ENCODE assay signal across 19 cellular contexts in genomic region chr17:73356561-73357170, GRCh38. TPM values are rescaled to one million over a fixed set of nuclear protein-coding genes. Genes with fewer than 3 reads are reported as not detected.
DNase-seq lines count a peak whose midpoint lies in the region; ATAC-seq and TF ChIP-seq lines count a peak whose summit lies in the region.
"Had no signal": no experiment of that assay in that cellular context is flagged by ENCODE, and none has a peak within 500 bp of the region (broad histone marks: within the 10 kb centered on the region; RNA-seq: fewer than 3 reads in every experiment).

No MANE protein-coding gene starts in this region.

- peaks cover 0 to 2% (median 0%) of the 10 kb centered on the region in 5 experiments for H3K9me3 Mint-ChIP-seq in brain
- H3K9me3 Mint-ChIP-seq in glutamatergic neuron (ENCODE audit: unreplicated experiment), result peaks cover 2% of the 10 kb centered on the region
- no peaks in the 10 kb centered on the region for H3K9me3 Mint-ChIP-seq in stimulated activated effector memory CD8-positive, alpha-beta T cell treated with anti-CD3 and anti-CD28 coated beads, Interleukin-12 subunit alpha, Interleukin-12 subunit beta, amount 100 ng/mL, for 72 hours
- H3K9me3 Mint-ChIP-seq: activated naive CD4-positive, alpha-beta T cell treated with anti-CD3 and anti-CD28 coated beads for 36 hours; natural killer cell treated with Interleukin-12 subunit alpha and Interleukin-12 subunit beta and Interleukin-15 and Interleukin-18, amount 100 ng/mL, for 72 hours had no signal

- in situ Hi-C loops in G401 (cut with HindIII; ENCODE audit: low sequenced_read_pairs), result no loop called here

- H3K4me1 Mint-ChIP-seq in brain (peaks cover 44% of the 10 kb centered on the region), glutamatergic neuron (ENCODE audit: low read depth, unreplicated experiment) (peaks cover 11% of the 10 kb centered on the region)
- no peaks in the 10 kb centered on the region for H3K4me1 Mint-ChIP-seq in stimulated activated effector memory CD8-positive, alpha-beta T cell treated with anti-CD3 and anti-CD28 coated beads, Interleukin-12 subunit alpha, Interleukin-12 subunit beta, amount 100 ng/mL, for 72 hours

- H3K4me3 Mint-ChIP-seq in brain (no peak overlapping the region), glutamatergic neuron (ENCODE audit: unreplicated experiment) (peak overlapping the region; percentile 11)
- H3K4me3 Mint-ChIP-seq in stimulated activated effector memory CD8-positive, alpha-beta T cell treated with anti-CD3 and anti-CD28 coated beads, Interleukin-12 subunit alpha, Interleukin-12 subunit beta, amount 100 ng/mL, for 72 hours, result no peak overlapping the region
- H3K4me3 Mint-ChIP-seq: activated naive CD4-positive, alpha-beta T cell treated with anti-CD3 and anti-CD28 coated beads for 36 hours; natural killer cell treated with Interleukin-12 subunit alpha and Interleukin-12 subunit beta and Interleukin-15 and Interleukin-18, amount 100 ng/mL, for 72 hours had no signal

- H3K27me3 ChIP-seq in rectal smooth muscle tissue (ENCODE audit: control insufficient read depth, insufficient read depth, low read length), result no peaks in the 10 kb centered on the region
- H3K27me3 ChIP-seq: cardiac muscle cell, dorsolateral prefrontal cortex had no signal

- no peaks in the 10 kb centered on the region for H3K36me3 ChIP-seq in rectal smooth muscle tissue (ENCODE audit: control insufficient read depth, insufficient read depth, low read length)
- H3K36me3 ChIP-seq: cardiac muscle cell had no signal

- no peak overlapping the region for H3K4me3 ChIP-seq in rectal smooth muscle tissue (ENCODE audit: low read length)
- H3K4me3 ChIP-seq: cardiac muscle cell, dorsolateral prefrontal cortex had no signal

- H3K27me3 Mint-ChIP-seq in brain, result no peaks in the 10 kb centered on the region
- H3K27me3 Mint-ChIP-seq in glutamatergic neuron (ENCODE audit: unreplicated experiment), result no peaks in the 10 kb centered on the region
- H3K27me3 Mint-ChIP-seq: natural killer cell treated with Interleukin-12 subunit alpha and Interleukin-12 subunit beta and Interleukin-15 and Interleukin-18, amount 100 ng/mL, for 72 hours had no signal

- H3K27ac Mint-ChIP-seq in brain (peak overlapping the region in 4 of 5 experiments; percentile 62 to 93 (median 90)), glutamatergic neuron (ENCODE audit: unreplicated experiment) (no peak overlapping the region)
- H3K27ac Mint-ChIP-seq in stimulated activated effector memory CD8-positive, alpha-beta T cell treated with anti-CD3 and anti-CD28 coated beads, Interleukin-12 subunit alpha, Interleukin-12 subunit beta, amount 100 ng/mL, for 72 hours, result no peak overlapping the region
- H3K27ac Mint-ChIP-seq: activated naive CD4-positive, alpha-beta T cell treated with anti-CD3 and anti-CD28 coated beads for 36 hours; natural killer cell treated with Interleukin-12 subunit alpha and Interleukin-12 subunit beta and Interleukin-15 and Interleukin-18, amount 100 ng/mL, for 72 hours had no signal

- no peak for ATAC-seq in GM19328 (IDR thresholded peaks at IDR 0.05; ENCODE audit: unreplicated experiment)
- ATAC-seq in stimulated activated effector memory CD8-positive, alpha-beta T cell treated with anti-CD3 and anti-CD28 coated beads, Interleukin-12 subunit alpha, Interleukin-12 subunit beta, amount 100 ng/mL, for 72 hours, result no peak
- ATAC-seq: left lobe of liver; natural killer cell treated with Interleukin-12 subunit alpha and Interleukin-12 subunit beta and Interleukin-15 and Interleukin-18, amount 100 ng/mL, for 72 hours had no signal

- H3K36me3 Mint-ChIP-seq in brain (peaks cover 23% of the 10 kb centered on the region), glutamatergic neuron (ENCODE audit: unreplicated experiment) (no peaks in the 10 kb centered on the region)
- H3K36me3 Mint-ChIP-seq in stimulated activated effector memory CD8-positive, alpha-beta T cell treated with anti-CD3 and anti-CD28 coated beads, Interleukin-12 subunit alpha, Interleukin-12 subunit beta, amount 100 ng/mL, for 72 hours, result no peaks in the 10 kb centered on the region
- H3K36me3 Mint-ChIP-seq: natural killer cell treated with Interleukin-12 subunit alpha and Interleukin-12 subunit beta and Interleukin-15 and Interleukin-18, amount 100 ng/mL, for 72 hours had no signal

- H3K4me1 ChIP-seq in rectal smooth muscle tissue (ENCODE audit: control insufficient read depth, insufficient read depth, low read length), result peaks cover 30% of the 10 kb centered on the region

- no peak for TF ChIP-seq CTCF in brain (conservative IDR thresholded peaks at IDR 0.05)
- TF ChIP-seq CTCF in glutamatergic neuron (IDR thresholded peaks at IDR 0.05; ENCODE audit: partially characterized antibody, unreplicated experiment), result no peak

- H3K9ac ChIP-seq in rectal smooth muscle tissue (ENCODE audit: low read length), result no peak overlapping the region

- peak overlapping the region; percentile 85 for H3K27ac ChIP-seq in rectal smooth muscle tissue (ENCODE audit: low read depth, low read length)
- H3K27ac ChIP-seq: cardiac muscle cell had no signal

- DNase-seq in G401 (ENCODE audit: low spot score), result peak; percentile 85
- no peak for DNase-seq in glutamatergic neuron
- DNase-seq in NCI-H774 (lab: John Stamatoyannopoulos, UW), result no peak
- DNase-seq in NCI-H187 (lab: John Stamatoyannopoulos, UW), result no peak
- no peak for DNase-seq in stimulated activated effector memory CD8-positive, alpha-beta T cell treated with anti-CD3 and anti-CD28 coated beads, Interleukin-12 subunit alpha, Interleukin-12 subunit beta, amount 100 ng/mL, for 72 hours (ENCODE audit: low spot score in 2 of 2)
- DNase-seq: activated naive CD4-positive, alpha-beta T cell treated with anti-CD3 and anti-CD28 coated beads for 36 hours; amniotic stem cell; HCEC 1CT; Kasumi-1; NCI-H2029; NCI-H526 treated with DMSO at 0.1 percent for 48 hours; T1000 had no signal

RNA-seq across cellular contexts. Expression of gene CDC42EP4, which starts 44.9 kb away (rescaled TPM):
- 66.1 and 79.4 TPM in 2 replicates for total RNA-seq in G401 (2014; rRNA removed; shearing (Covaris generic))
- polyA plus RNA-seq in brain (ENCODE audit: insufficient read depth, low read depth, low replicate concordance), result 110 TPM
- total RNA-seq in glutamatergic neuron (ENCODE audit: unreplicated experiment), result 124 TPM

Comparison
In these comparisons a context has a peak if more than half of its experiments do, and no peak if none do; other contexts are left out.
1. H3K27ac Mint-ChIP-seq: peak in brain (4 of 5); none in glutamatergic neuron (single experiment) and stimulated activated effector memory CD8-positive, alpha-beta T cell treated with anti-CD3 and anti-CD28 coated beads, Interleukin-12 subunit alpha, Interleukin-12 subunit beta, amount 100 ng/mL, for 72 hours (single experiment).